In genomic region chr3:134871818-134872217, GRCh38 we compare ENCODE assay signal across 27 cellular contexts.
"Had no signal": no experiment of that assay in that cellular context is flagged by ENCODE, and none has a peak within 500 bp of the region (broad histone marks: within the 10 kb centered on the region; RNA-seq: fewer than 3 reads in every experiment).

No MANE protein-coding gene starts in this region.

- H3K4me1 Mint-ChIP-seq: naive thymus-derived CD4-positive, alpha-beta T cell; neural crest cell; stimulated activated effector memory CD8-positive, alpha-beta T cell treated with anti-CD3 and anti-CD28 coated beads, Interleukin-12 subunit alpha, Interleukin-12 subunit beta, amount 100 ng/mL, for 72 hours had no signal

- H3K9me3 Mint-ChIP-seq: natural killer cell treated with Interleukin-12 subunit alpha and Interleukin-12 subunit beta and Interleukin-15 and Interleukin-18, amount 100 ng/mL, for 72 hours had no signal

- H3K27ac ChIP-seq: left ventricle myocardium inferior, pancreas, prostate gland, skin epidermis, suprapubic skin, thoracic aorta, tibial artery, upper lobe of right lung had no signal

- H3K36me3 Mint-ChIP-seq: naive thymus-derived CD4-positive, alpha-beta T cell; natural killer cell treated with Interleukin-12 subunit alpha and Interleukin-12 subunit beta and Interleukin-15 and Interleukin-18, amount 100 ng/mL, for 72 hours; stimulated activated effector memory CD8-positive, alpha-beta T cell treated with anti-CD3 and anti-CD28 coated beads, Interleukin-12 subunit alpha, Interleukin-12 subunit beta, amount 100 ng/mL, for 72 hours had no signal

- H3K4me1 ChIP-seq: left ventricle myocardium inferior, pancreas, prostate gland, suprapubic skin, tibial artery, upper lobe of right lung had no signal

- H3K27ac Mint-ChIP-seq: naive thymus-derived CD4-positive, alpha-beta T cell; natural killer cell treated with Interleukin-12 subunit alpha and Interleukin-12 subunit beta and Interleukin-15 and Interleukin-18, amount 100 ng/mL, for 72 hours; stimulated activated effector memory CD8-positive, alpha-beta T cell treated with anti-CD3 and anti-CD28 coated beads, Interleukin-12 subunit alpha, Interleukin-12 subunit beta, amount 100 ng/mL, for 72 hours; stimulated activated naive CD8-positive, alpha-beta T cell treated with anti-CD3 and anti-CD28 coated beads, Interleukin-15, Interleukin-2, amounts not matched to agents 100 ng/mL and 50 ng/mL, for 24 hours had no signal

- H3K27me3 ChIP-seq: pancreas, suprapubic skin, tibial artery, upper lobe of right lung had no signal

- H3K4me3 ChIP-seq: left ventricle myocardium inferior, lung, mucosa of descending colon, pancreas, prostate gland, skin epidermis, suprapubic skin, thoracic aorta, tibial artery, upper lobe of right lung had no signal

- H3K9me3 ChIP-seq: left ventricle myocardium inferior, mucosa of descending colon, pancreas, prostate gland, suprapubic skin, thoracic aorta, tibial artery, upper lobe of right lung had no signal

- ATAC-seq: mucosa of descending colon; naive thymus-derived CD4-positive, alpha-beta T cell; natural killer cell treated with Interleukin-12 subunit alpha and Interleukin-12 subunit beta and Interleukin-15 and Interleukin-18, amount 100 ng/mL, for 72 hours; pancreas; right cardiac atrium; sciatic nerve; stimulated activated effector memory CD8-positive, alpha-beta T cell treated with anti-CD3 and anti-CD28 coated beads, Interleukin-12 subunit alpha, Interleukin-12 subunit beta, amount 100 ng/mL, for 72 hours; upper lobe of right lung had no signal

- DNase-seq: hypothalamus; islet precursor cell; left ventricle myocardium inferior; mesendoderm; midbrain; mucosa of descending colon; naive thymus-derived CD4-positive, alpha-beta T cell; nucleus accumbens; pancreas; posterior cingulate gyrus; retina; right cardiac atrium; stimulated activated CD4-positive, alpha-beta T cell treated with anti-CD3 and anti-CD28 coated beads, Interleukin-4, amount 100 ng/mL, for 24 hours; stimulated activated naive CD4-positive, alpha-beta T cell; tibial artery; trophoblast cell; upper lobe of right lung had no signal

- H3K4me3 Mint-ChIP-seq: naive thymus-derived CD4-positive, alpha-beta T cell; natural killer cell treated with Interleukin-12 subunit alpha and Interleukin-12 subunit beta and Interleukin-15 and Interleukin-18, amount 100 ng/mL, for 72 hours; neural crest cell; stimulated activated effector memory CD8-positive, alpha-beta T cell treated with anti-CD3 and anti-CD28 coated beads, Interleukin-12 subunit alpha, Interleukin-12 subunit beta, amount 100 ng/mL, for 72 hours; stimulated activated naive CD8-positive, alpha-beta T cell treated with anti-CD3 and anti-CD28 coated beads, Interleukin-15, Interleukin-2, amounts not matched to agents 100 ng/mL and 50 ng/mL, for 24 hours had no signal

- H3K36me3 ChIP-seq: left ventricle myocardium inferior, pancreas, prostate gland, suprapubic skin, thoracic aorta, tibial artery, upper lobe of right lung had no signal
